Comparison of ENCODE assay signal across 1 cellular context in the genomic region with DNA sequence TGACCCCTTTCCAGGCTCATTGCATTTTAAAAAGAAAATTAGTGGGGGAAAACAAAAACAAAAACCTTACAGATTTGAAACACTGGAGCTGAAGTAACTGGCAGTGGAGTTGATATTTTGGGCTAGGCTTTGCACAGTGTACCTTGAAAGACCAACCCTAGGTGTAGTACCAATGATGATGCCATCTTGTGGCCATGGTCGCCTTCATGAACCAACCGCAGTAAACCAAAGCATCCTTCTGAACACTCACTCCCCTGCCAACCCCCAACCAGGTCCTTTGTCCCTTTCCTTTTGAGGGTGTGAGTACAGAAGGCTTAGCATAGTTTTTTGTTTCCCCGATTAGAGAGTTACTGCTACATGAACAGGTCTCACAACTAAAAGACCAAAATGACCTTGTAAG.
TF ChIP-seq lines count a peak whose summit lies in the region.

No MANE protein-coding gene starts in this region.

TF ChIP-seq in WTC11, 78 proteins besides CTCF, POLR2A, EP300 and RAD21 (continued from another document):
- TF ChIP-seq, protein P1, sequence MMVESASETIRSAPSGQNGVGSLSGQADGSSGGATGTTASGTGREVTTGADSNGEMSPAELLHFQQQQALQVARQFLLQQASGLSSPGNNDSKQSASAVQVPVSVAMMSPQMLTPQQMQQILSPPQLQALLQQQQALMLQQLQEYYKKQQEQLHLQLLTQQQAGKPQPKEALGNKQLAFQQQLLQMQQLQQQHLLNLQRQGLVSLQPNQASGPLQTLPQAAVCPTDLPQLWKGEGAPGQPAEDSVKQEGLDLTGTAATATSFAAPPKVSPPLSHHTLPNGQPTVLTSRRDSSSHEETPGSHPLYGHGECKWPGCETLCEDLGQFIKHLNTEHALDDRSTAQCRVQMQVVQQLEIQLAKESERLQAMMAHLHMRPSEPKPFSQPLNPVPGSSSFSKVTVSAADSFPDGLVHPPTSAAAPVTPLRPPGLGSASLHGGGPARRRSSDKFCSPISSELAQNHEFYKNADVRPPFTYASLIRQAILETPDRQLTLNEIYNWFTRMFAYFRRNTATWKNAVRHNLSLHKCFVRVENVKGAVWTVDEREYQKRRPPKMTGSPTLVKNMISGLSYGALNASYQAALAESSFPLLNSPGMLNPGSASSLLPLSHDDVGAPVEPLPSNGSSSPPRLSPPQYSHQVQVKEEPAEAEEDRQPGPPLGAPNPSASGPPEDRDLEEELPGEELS (CRISPR knock-in tag; IDR thresholded peaks at IDR 0.05): no peak
- TF ChIP-seq ETV6 (CRISPR knock-in tag; IDR thresholded peaks at IDR 0.05): no peak
- TF ChIP-seq GRHL2 (CRISPR knock-in tag; IDR thresholded peaks at IDR 0.05; ENCODE audit: insufficient replicate concordance, severe bottlenecking): no peak
- TF ChIP-seq, protein P2, sequence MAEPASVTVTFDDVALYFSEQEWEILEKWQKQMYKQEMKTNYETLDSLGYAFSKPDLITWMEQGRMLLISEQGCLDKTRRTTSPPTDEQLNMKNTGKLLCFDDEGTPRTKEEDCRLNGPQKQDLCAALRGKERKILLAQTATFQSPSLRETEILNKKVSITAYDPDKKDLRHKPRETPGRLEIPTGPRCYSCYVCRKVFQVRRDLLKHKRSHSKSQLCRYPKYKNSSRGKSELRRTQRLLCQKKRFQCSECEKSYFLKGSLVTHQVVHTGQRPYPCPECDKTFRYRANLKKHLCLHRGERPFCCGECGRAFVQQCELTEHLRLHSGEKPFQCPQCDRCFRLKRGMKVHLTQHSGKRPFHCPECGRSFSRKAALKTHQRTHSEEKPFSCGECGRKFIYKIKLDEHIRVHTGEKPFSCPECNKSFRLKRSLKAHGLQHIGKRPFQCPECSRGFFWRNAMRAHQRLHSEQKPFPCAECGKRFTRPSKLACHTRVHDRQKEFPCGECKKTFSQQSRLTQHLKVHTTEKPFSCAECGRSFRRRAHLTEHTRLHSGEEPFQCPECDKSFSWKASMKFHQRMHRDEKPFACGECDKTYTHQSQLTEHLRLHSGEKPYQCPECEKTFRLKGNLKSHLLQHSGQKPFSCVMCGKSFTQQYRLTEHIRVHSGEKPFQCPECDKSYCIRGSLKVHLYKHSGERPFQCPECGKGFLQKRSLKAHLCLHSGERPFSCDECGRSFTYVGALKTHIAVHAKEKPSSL (CRISPR knock-in tag; conservative IDR thresholded peaks at IDR 0.05): no peak
- TF ChIP-seq, protein P3, sequence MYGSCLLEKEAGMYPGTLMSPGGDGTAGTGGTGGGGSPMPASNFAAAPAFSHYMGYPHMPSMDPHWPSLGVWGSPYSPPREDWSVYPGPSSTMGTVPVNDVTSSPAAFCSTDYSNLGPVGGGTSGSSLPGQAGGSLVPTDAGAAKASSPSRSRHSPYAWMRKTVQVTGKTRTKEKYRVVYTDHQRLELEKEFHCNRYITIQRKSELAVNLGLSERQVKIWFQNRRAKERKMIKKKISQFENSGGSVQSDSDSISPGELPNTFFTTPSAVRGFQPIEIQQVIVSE (CRISPR knock-in tag; IDR thresholded peaks at IDR 0.05; ENCODE audit: borderline replicate concordance): no peak
- no peak for TF ChIP-seq FOXP1 (CRISPR knock-in tag; IDR thresholded peaks at IDR 0.05; ENCODE audit: borderline replicate concordance)
- no peak for TF ChIP-seq ZNF121 (CRISPR knock-in tag; IDR thresholded peaks at IDR 0.05)
- TF ChIP-seq, protein P4, sequence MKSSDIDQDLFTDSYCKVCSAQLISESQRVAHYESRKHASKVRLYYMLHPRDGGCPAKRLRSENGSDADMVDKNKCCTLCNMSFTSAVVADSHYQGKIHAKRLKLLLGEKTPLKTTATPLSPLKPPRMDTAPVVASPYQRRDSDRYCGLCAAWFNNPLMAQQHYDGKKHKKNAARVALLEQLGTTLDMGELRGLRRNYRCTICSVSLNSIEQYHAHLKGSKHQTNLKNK (CRISPR knock-in tag; IDR thresholded peaks at IDR 0.05): no peak
- TF ChIP-seq, protein P5, sequence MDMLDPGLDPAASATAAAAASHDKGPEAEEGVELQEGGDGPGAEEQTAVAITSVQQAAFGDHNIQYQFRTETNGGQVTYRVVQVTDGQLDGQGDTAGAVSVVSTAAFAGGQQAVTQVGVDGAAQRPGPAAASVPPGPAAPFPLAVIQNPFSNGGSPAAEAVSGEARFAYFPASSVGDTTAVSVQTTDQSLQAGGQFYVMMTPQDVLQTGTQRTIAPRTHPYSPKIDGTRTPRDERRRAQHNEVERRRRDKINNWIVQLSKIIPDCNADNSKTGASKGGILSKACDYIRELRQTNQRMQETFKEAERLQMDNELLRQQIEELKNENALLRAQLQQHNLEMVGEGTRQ (CRISPR knock-in tag; IDR thresholded peaks at IDR 0.05): no peak
- TF ChIP-seq SMAD4 (CRISPR knock-in tag; IDR thresholded peaks at IDR 0.05): no peak
